21 cellular contexts compared by ENCODE assay signal in genomic region chr17:66339563-66339962, GRCh38. TPM values are rescaled to one million over a fixed set of nuclear protein-coding genes. Genes with fewer than 3 reads are reported as not detected.
DNase-seq lines count a peak whose midpoint lies in the region; ATAC-seq and TF ChIP-seq lines count a peak whose summit lies in the region.
"Had no signal": no experiment of that assay in that cellular context is flagged by ENCODE, and none has a peak within 500 bp of the region (broad histone marks: within the 10 kb centered on the region; RNA-seq: fewer than 3 reads in every experiment).

No MANE protein-coding gene starts in this region.

- H3K9me2 ChIP-seq in Loucy (replicated peaks; ENCODE audit: low read depth, low read length) (no peaks in the 10 kb centered on the region), Karpas-422 (replicated peaks; ENCODE audit: insufficient read depth, low read length) (no peaks in the 10 kb centered on the region)

- H3K4me3 ChIP-seq in Loucy (ENCODE audit: low read length, poor library complexity, severe bottlenecking) (peak overlapping the region; percentile 38), skeletal muscle satellite cell (ENCODE audit: low read length) (no peak overlapping the region), neuronal stem cell (ENCODE audit: low read length in 2 of 2) (no peak overlapping the region), neural progenitor cell (no peak overlapping the region), Karpas-422 (ENCODE audit: low read length) (no peak overlapping the region)
- H3K4me3 ChIP-seq: breast epithelium, SK-N-MC, upper lobe of right lung had no signal

- no peak overlapping the region for H4K91ac ChIP-seq in neuronal stem cell (ENCODE audit: low read depth, low read length, poor library complexity)

- peaks cover under 1% of the 10 kb centered on the region for H3K79me1 ChIP-seq in neuronal stem cell (ENCODE audit: low read depth, low read length)

- no peak overlapping the region for H3K14ac ChIP-seq in neuronal stem cell (ENCODE audit: low read length)

- H2BK5ac ChIP-seq in neuronal stem cell (ENCODE audit: low read length), result no peak overlapping the region

- H3K79me2 ChIP-seq in Loucy (ENCODE audit: insufficient read depth, low read length), result no peaks in the 10 kb centered on the region
- no peaks in the 10 kb centered on the region for H3K79me2 ChIP-seq in neural progenitor cell (ENCODE audit: low read depth)
- no peaks in the 10 kb centered on the region for H3K79me2 ChIP-seq in Karpas-422 (ENCODE audit: low read length)

- WGBS in neuronal stem cell (ENCODE audit: extremely low coverage in 2 of 2, insufficient read length in 2 of 2, insufficient replicate concordance in 1 of 2), 2 donors, result no CpG with 5 or more reads among the region's 1 CpG

- H4K20me1 ChIP-seq in Loucy (ENCODE audit: insufficient read depth, low read length, poor library complexity, severe bottlenecking) (no peaks in the 10 kb centered on the region), neural progenitor cell (ENCODE audit: low read depth) (no peaks in the 10 kb centered on the region), Karpas-422 (ENCODE audit: insufficient read depth, low read depth, low read length) (0 out of 2 replicates have a peak, but pooled peaks cover 4% of the 10 kb centered on the region)

- H3F3A ChIP-seq in Loucy (ENCODE audit: low read depth), result no peaks in the 10 kb centered on the region
- no peaks in the 10 kb centered on the region for H3F3A ChIP-seq in neural progenitor cell (ENCODE audit: low read depth)

- H4K8ac ChIP-seq in neuronal stem cell (ENCODE audit: low read depth, low read length), result no peak overlapping the region

- no peaks in the 10 kb centered on the region for H3K27me3 Mint-ChIP-seq in activated naive CD4-positive, alpha-beta T cell treated with anti-CD3 and anti-CD28 coated beads, Interleukin-2, amount 50 U/mL, for 24 hours
- H3K27me3 Mint-ChIP-seq in activated naive CD8-positive, alpha-beta T cell treated with anti-CD3 and anti-CD28 coated beads, Interleukin-2, amount 50 U/mL, for 24 hours, result no peaks in the 10 kb centered on the region
- no peaks in the 10 kb centered on the region for H3K27me3 Mint-ChIP-seq in neural progenitor cell (ENCODE audit: insufficient read depth, low read depth)

- H2BK120ac ChIP-seq in neuronal stem cell (ENCODE audit: low read depth, low read length), result no peak overlapping the region

- peak overlapping the region; percentile 81 for H3K4me3 Mint-ChIP-seq in activated naive CD4-positive, alpha-beta T cell treated with anti-CD3 and anti-CD28 coated beads, Interleukin-2, amount 50 U/mL, for 24 hours
- peak overlapping the region; percentile 25 for H3K4me3 Mint-ChIP-seq in activated naive CD8-positive, alpha-beta T cell treated with anti-CD3 and anti-CD28 coated beads, Interleukin-2, amount 50 U/mL, for 24 hours
- no peak overlapping the region for H3K4me3 Mint-ChIP-seq in neural progenitor cell

- H2BK15ac ChIP-seq in neuronal stem cell (ENCODE audit: low read length), result no peak overlapping the region

- TF ChIP-seq CTCF in Loucy (conservative IDR thresholded peaks at IDR 0.05; ENCODE audit: low read length) (no peak), neural progenitor cell (IDR thresholded peaks at IDR 0.05) (no peak)

- peaks cover 3% of the 10 kb centered on the region for H3K9me3 Mint-ChIP-seq in activated naive CD4-positive, alpha-beta T cell treated with anti-CD3 and anti-CD28 coated beads, Interleukin-2, amount 50 U/mL, for 24 hours
- H3K9me3 Mint-ChIP-seq in activated naive CD4-positive, alpha-beta T cell treated with anti-CD3 and anti-CD28 coated beads, Interleukin-2, amount 50 U/mL, for 72 hours, result no peaks in the 10 kb centered on the region
- H3K9me3 Mint-ChIP-seq in activated naive CD8-positive, alpha-beta T cell treated with anti-CD3 and anti-CD28 coated beads, Interleukin-2, amount 50 U/mL, for 24 hours, result no peaks in the 10 kb centered on the region
- H3K9me3 Mint-ChIP-seq in neural progenitor cell, result no peaks in the 10 kb centered on the region

- no peak overlapping the region for H3K23ac ChIP-seq in neuronal stem cell (ENCODE audit: low read depth, low read length, poor library complexity)

- H3K4me1 ChIP-seq in Loucy (ENCODE audit: insufficient read depth, low read length, poor library complexity, severe bottlenecking), result peaks cover 10% of the 10 kb centered on the region
- H3K4me1 ChIP-seq in skeletal muscle satellite cell (ENCODE audit: control insufficient read depth, insufficient read depth, low read length), result peaks cover 10% of the 10 kb centered on the region
- no peaks in the 10 kb centered on the region for H3K4me1 ChIP-seq in neuronal stem cell (ENCODE audit: control insufficient read depth in 2 of 2, insufficient read depth in 1 of 2, low read depth in 1 of 2, low read length in 2 of 2)
- no peaks in the 10 kb centered on the region for H3K4me1 ChIP-seq in neural progenitor cell
- H3K4me1 ChIP-seq in Karpas-422 (ENCODE audit: low read length), result no peaks in the 10 kb centered on the region
- H3K4me1 ChIP-seq: breast epithelium had no signal

- DNase-seq in activated naive CD4-positive, alpha-beta T cell treated with anti-CD3 and anti-CD28 coated beads, Interleukin-2, amount 50 U/mL, for 72 hours (ENCODE audit: low spot score in 2 of 2), result no peak
- no peak for DNase-seq in activated naive CD8-positive, alpha-beta T cell treated with anti-CD3 and anti-CD28 coated beads, Interleukin-2, amount 50 U/mL, for 24 hours
- DNase-seq in neuronal stem cell (ENCODE audit: low spot score) (no peak), neural progenitor cell (ENCODE audit: low spot score) (no peak), Karpas-422 (no peak)
- DNase-seq: cortex of kidney; heart left ventricle; left ventricle myocardium superior; midbrain; NCI-H187 treated with DMSO at 0.1 percent for 48 hours; NCI-H446 treated with DMSO at 0.1 percent for 48 hours; NK-92 treated with Interleukin-12 subunit alpha and Interleukin-12 subunit beta, amount 100 ng/mL, for 24 hours; RPMI8226; stimulated activated CD4-positive, alpha-beta T cell treated with anti-CD3 and anti-CD28 coated beads, Interleukin-4, amount 100 ng/mL, for 4 hours; upper lobe of right lung had no signal

- H3K4me2 ChIP-seq in Loucy (ENCODE audit: low read depth, low read length, poor library complexity, severe bottlenecking) (peak overlapping the region; percentile 36), skeletal muscle satellite cell (ENCODE audit: low read length) (peak overlapping the region; percentile 13), neuronal stem cell (ENCODE audit: insufficient read depth, low read length, poor library complexity, severe bottlenecking) (no peak overlapping the region), neural progenitor cell (no peak overlapping the region), Karpas-422 (ENCODE audit: low read depth, low read length, poor library complexity, severe bottlenecking) (no peak overlapping the region)

- no peak for ATAC-seq in activated naive CD4-positive, alpha-beta T cell treated with anti-CD3 and anti-CD28 coated beads, Interleukin-2, amount 50 U/mL, for 72 hours
- no peak for ATAC-seq in activated naive CD8-positive, alpha-beta T cell treated with anti-CD3 and anti-CD28 coated beads, Interleukin-2, amount 50 U/mL, for 24 hours
- ATAC-seq: upper lobe of right lung had no signal

- no peak overlapping the region for H2BK12ac ChIP-seq in neuronal stem cell (ENCODE audit: low read length)

- peaks cover 84% of the 10 kb centered on the region for H3K4me1 Mint-ChIP-seq in activated naive CD4-positive, alpha-beta T cell treated with anti-CD3 and anti-CD28 coated beads, Interleukin-2, amount 50 U/mL, for 24 hours
- H3K4me1 Mint-ChIP-seq in activated naive CD8-positive, alpha-beta T cell treated with anti-CD3 and anti-CD28 coated beads, Interleukin-2, amount 50 U/mL, for 24 hours, result peaks cover 73% of the 10 kb centered on the region
- H3K4me1 Mint-ChIP-seq in neural progenitor cell, result peaks cover 25% of the 10 kb centered on the region

- H3K27ac ChIP-seq in neuronal stem cell (replicated peaks; ENCODE audit: low read length), result no peak overlapping the region
- H3K27ac ChIP-seq in neural progenitor cell, result no peak overlapping the region
- H3K27ac ChIP-seq in Karpas-422 (ENCODE audit: low read length), result no peak overlapping the region
- H3K27ac ChIP-seq: breast epithelium, neutrophil, SK-N-MC, upper lobe of right lung had no signal

- H2AFZ ChIP-seq in Loucy (ENCODE audit: low read length), result no peak overlapping the region
- no peak overlapping the region for H2AFZ ChIP-seq in neuronal stem cell (ENCODE audit: low read length)
- no peak overlapping the region for H2AFZ ChIP-seq in neural progenitor cell (replicated peaks)
- H2AFZ ChIP-seq in Karpas-422 (ENCODE audit: low read length), result no peak overlapping the region

- H3K4ac ChIP-seq in neuronal stem cell (ENCODE audit: low read length), result no peak overlapping the region

- H3K9me3 ChIP-seq in Loucy (ENCODE audit: insufficient read depth, low read depth, low read length) (no peaks in the 10 kb centered on the region), skeletal muscle satellite cell (replicated peaks; ENCODE audit: low read length) (no peaks in the 10 kb centered on the region), neuronal stem cell (replicated peaks in 1 of 2; ENCODE audit: control insufficient read depth in 2 of 2, insufficient read depth in 1 of 2, low read depth in 1 of 2, low read length in 2 of 2) (no peaks in the 10 kb centered on the region), neural progenitor cell (ENCODE audit: low read depth) (no peaks in the 10 kb centered on the region), Karpas-422 (ENCODE audit: low read length) (no peaks in the 10 kb centered on the region)
- H3K9me3 ChIP-seq: breast epithelium, heart left ventricle, neutrophil, upper lobe of right lung had no signal

- no peaks in the 10 kb centered on the region for H3K36me3 ChIP-seq in Loucy (ENCODE audit: insufficient read depth, low read length)
- H3K36me3 ChIP-seq in skeletal muscle satellite cell (ENCODE audit: insufficient read depth, low read length), result no peaks in the 10 kb centered on the region
- no peaks in the 10 kb centered on the region for H3K36me3 ChIP-seq in neuronal stem cell (replicated peaks in 1 of 2; ENCODE audit: control insufficient read depth in 2 of 2, insufficient read depth in 2 of 2, low read length in 2 of 2)
- no peaks in the 10 kb centered on the region for H3K36me3 ChIP-seq in neural progenitor cell
- no peaks in the 10 kb centered on the region for H3K36me3 ChIP-seq in Karpas-422 (ENCODE audit: insufficient read depth, low read length)
- H3K36me3 ChIP-seq: breast epithelium, heart left ventricle, neutrophil, upper lobe of right lung had no signal

- peak overlapping the region; percentile 94 for H3K27ac Mint-ChIP-seq in activated naive CD4-positive, alpha-beta T cell treated with anti-CD3 and anti-CD28 coated beads, Interleukin-2, amount 50 U/mL, for 24 hours
- peak overlapping the region in 1 of 2 donors; percentile 11 for H3K27ac Mint-ChIP-seq in activated naive CD4-positive, alpha-beta T cell treated with anti-CD3 and anti-CD28 coated beads, Interleukin-2, amount 50 U/mL, for 72 hours
- peak overlapping the region; percentile 44 for H3K27ac Mint-ChIP-seq in activated naive CD8-positive, alpha-beta T cell treated with anti-CD3 and anti-CD28 coated beads, Interleukin-2, amount 50 U/mL, for 24 hours
- H3K27ac Mint-ChIP-seq in neural progenitor cell, result no peak overlapping the region

- no peak overlapping the region for H3K18ac ChIP-seq in neuronal stem cell (ENCODE audit: low read length)

- no peaks in the 10 kb centered on the region for H3K27me3 ChIP-seq in Loucy (ENCODE audit: insufficient read depth, low read length, poor library complexity, severe bottlenecking)
- no peaks in the 10 kb centered on the region for H3K27me3 ChIP-seq in skeletal muscle satellite cell (ENCODE audit: control insufficient read depth, insufficient read depth, low read length)
- no peaks in the 10 kb centered on the region for H3K27me3 ChIP-seq in neuronal stem cell (ENCODE audit: control insufficient read depth in 3 of 3, insufficient read depth in 3 of 3, low read depth in 1 of 3, low read length in 3 of 3)
- no peaks in the 10 kb centered on the region for H3K27me3 ChIP-seq in neural progenitor cell
- H3K27me3 ChIP-seq in Karpas-422 (ENCODE audit: low read length), result no peaks in the 10 kb centered on the region
- H3K27me3 ChIP-seq: breast epithelium, heart left ventricle, neutrophil, upper lobe of right lung had no signal

- peak overlapping the region; percentile 5 for H3K9ac ChIP-seq in Loucy (ENCODE audit: low read depth, low read length, poor library complexity, severe bottlenecking)
- H3K9ac ChIP-seq in skeletal muscle satellite cell (ENCODE audit: low read depth, low read length), result no peak overlapping the region
- H3K9ac ChIP-seq in neuronal stem cell (ENCODE audit: low read depth, low read length, poor library complexity), result no peak overlapping the region
- H3K9ac ChIP-seq in neural progenitor cell, result no peak overlapping the region
- H3K9ac ChIP-seq in Karpas-422 (ENCODE audit: low read length), result no peak overlapping the region

- no peak overlapping the region for H2AK5ac ChIP-seq in neuronal stem cell (ENCODE audit: low read depth, low read length)

- peaks cover 7% of the 10 kb centered on the region for H3K36me3 Mint-ChIP-seq in activated naive CD4-positive, alpha-beta T cell treated with anti-CD3 and anti-CD28 coated beads, Interleukin-2, amount 50 U/mL, for 24 hours
- H3K36me3 Mint-ChIP-seq in activated naive CD4-positive, alpha-beta T cell treated with anti-CD3 and anti-CD28 coated beads, Interleukin-2, amount 50 U/mL, for 72 hours, result peaks cover 9 to 43% of the 10 kb centered on the region in 2 donors
- peaks cover 42% of the 10 kb centered on the region for H3K36me3 Mint-ChIP-seq in activated naive CD8-positive, alpha-beta T cell treated with anti-CD3 and anti-CD28 coated beads, Interleukin-2, amount 50 U/mL, for 24 hours (ENCODE audit: low read depth)
- no peaks in the 10 kb centered on the region for H3K36me3 Mint-ChIP-seq in neural progenitor cell

RNA-seq across cellular contexts. Expression of gene PRKCA, which starts 37.1 kb away (rescaled TPM):
- 100 to 1,000 TPM; 104 to 119 TPM for total RNA-seq in activated naive CD4-positive, alpha-beta T cell treated with anti-CD3 and anti-CD28 coated beads, Interleukin-2, amount 50 U/mL, for 72 hours
- 26.0 and 31.9 TPM in 2 replicates for total RNA-seq in skeletal muscle satellite cell (2012; rRNA removed)
- 1.5 TPM for polyA plus RNA-seq in neuronal stem cell (2013, experiment 1 of 2)
- polyA plus RNA-seq in neuronal stem cell (2013, experiment 2 of 2), result 1.5 TPM
- total RNA-seq in neural progenitor cell (ENCODE audit: low replicate concordance), result 1.7 and 2.1 TPM in 2 replicates
- 4.3 and 4.4 TPM in 2 replicates for total RNA-seq in Karpas-422 (2014; rRNA removed; shearing (Covaris generic); ENCODE audit: low replicate concordance)

Comparison
In these comparisons a context has a peak if more than half of its experiments do, and no peak if none do; other contexts are left out.
1. H3K4me2 ChIP-seq: peak in Loucy (single experiment) and skeletal muscle satellite cell (single experiment); none in neuronal stem cell (single experiment), neural progenitor cell (single experiment) and Karpas-422 (single experiment).
2. RNA of gene PRKCA, which starts 37.1 kb away (total RNA-seq): 104 to 119 TPM in activated naive CD4-positive, alpha-beta T cell treated with anti-CD3 and anti-CD28 coated beads, Interleukin-2, amount 50 U/mL, for 72 hours; 4.3 to 4.4 TPM in Karpas-422 and 1.7 to 2.1 TPM in neural progenitor cell; every median in the first group is over 10 times any median in the second.